16 cellular contexts compared by ENCODE assay signal in genomic region chr7:141751904-141752303, GRCh38. TPM values are rescaled to one million over a fixed set of nuclear protein-coding genes. Genes with fewer than 3 reads are reported as not detected.
DNase-seq lines count a peak whose midpoint lies in the region; ATAC-seq, FAIRE-seq and TF ChIP-seq lines count a peak whose summit lies in the region.
"Not testable (repeated sequence)": the region's sequence is repeated elsewhere in the genome, so short reads cannot be mapped to it uniquely, and the experiment has no call there.
"Had no signal": no experiment of that assay in that cellular context is flagged by ENCODE, and none has a peak within 500 bp of the region (broad histone marks: within the 10 kb centered on the region; RNA-seq: fewer than 3 reads in every experiment).

No MANE protein-coding gene starts in this region.

- not testable (repeated sequence) for H3K9me2 ChIP-seq in OCI-LY7 (ENCODE audit: insufficient read depth, low read length)

- H3K9ac ChIP-seq in K562 (ENCODE audit: insufficient read depth in 1 of 2, low read depth in 2 of 2, low read length in 2 of 2): not testable (repeated sequence)

- WGBS in K562 (ENCODE audit: insufficient coverage, low coverage, missing lambda C conversion rate): over 99% methylated on average over 10 of the region's 10 CpGs

- not testable (repeated sequence) for H3K4me3 ChIP-seq in OCI-LY7 (ENCODE audit: low read depth, low read length, poor library complexity, severe bottlenecking); K562; fibroblast of villous mesenchyme (ENCODE audit: low read depth, low read length)

- not testable (repeated sequence) for H3K79me2 ChIP-seq in OCI-LY7 (ENCODE audit: insufficient read depth, low read depth, low read length); K562 (ENCODE audit: control insufficient read depth, insufficient read depth, low read length)

- peaks cover 100% of the 10 kb centered on the region for H3K36me3 ChIP-seq in OCI-LY7 (ENCODE audit: insufficient read depth, low read length)
- peaks cover 98% of the 10 kb centered on the region for H3K36me3 ChIP-seq in K562 (ENCODE audit: control insufficient read depth, insufficient read depth, low read length)

- not testable (repeated sequence) for TF ChIP-seq EP300 in K562 (IDR thresholded peaks at IDR 0.05; ENCODE audit: low read length)

- not testable (repeated sequence) for H3K4me2 ChIP-seq in OCI-LY7 (ENCODE audit: low read length); K562 (ENCODE audit: insufficient read depth, low read length)

- H3K27me3 ChIP-seq in K562 (ENCODE audit: control insufficient read depth in 2 of 2, insufficient read depth in 2 of 2, low read length in 2 of 2): not testable (repeated sequence)

- H3K4me1 ChIP-seq in OCI-LY7 (ENCODE audit: insufficient read depth, low read length, poor library complexity, severe bottlenecking); K562 (replicated peaks in 1 of 2; ENCODE audit: control insufficient read depth in 2 of 2, insufficient read depth in 2 of 2, low read length in 2 of 2): not testable (repeated sequence)

- intact Hi-C loops in OCI-LY7 (cut with micrococcal nuclease; ENCODE audit: unreplicated experiment): not testable (repeated sequence)
- intact Hi-C loops in K562 (cut with micrococcal nuclease): loop anchor here (10.0 kb wide), 1 partner anchor 223 kb away; the partner anchor contains the start of gene TAS2R38

- in situ Hi-C loops in K562 (cut with MboI): not testable (repeated sequence)

- TF ChIP-seq POLR2A in K562 (conservative IDR thresholded peaks at IDR 0.05): 0 out of 2 replicates have a peak, but pooled peaks have one; percentile 3

- FAIRE-seq in K562 (lab: Jason Lieb, UNC): not testable (repeated sequence)

- H3K9me1 ChIP-seq in K562 (ENCODE audit: control insufficient read depth, insufficient read depth, low read length): not testable (repeated sequence)

- H3K27ac ChIP-seq in OCI-LY7 (ENCODE audit: low read depth, low read length, poor library complexity, severe bottlenecking); K562 (ENCODE audit: extremely low read depth, low read depth, low read length): not testable (repeated sequence)

- TF ChIP-seq RAD21 in K562 (CRISPR knock-in tag; conservative IDR thresholded peaks at IDR 0.05 in 1 of 2, IDR thresholded peaks at IDR 0.05 in 1 of 2): not testable (repeated sequence)

- ATAC-seq in K562; stimulated activated naive CD8-positive, alpha-beta T cell treated with anti-CD3 and anti-CD28 coated beads, Interleukin-15, Interleukin-2, amounts not matched to agents 100 U/mL and 50 U/mL, for 24 hours: not testable (repeated sequence)

- not testable (repeated sequence) for H4K20me1 ChIP-seq in OCI-LY7 (ENCODE audit: insufficient read depth, low read length); K562 (replicated peaks; ENCODE audit: control insufficient read depth, insufficient read depth, low read length)

- POLR2A ChIA-PET in OCI-LY7 (lab: Charles Lee); K562 (lab: Yijun Ruan, JAX): not testable (repeated sequence)

- not testable (repeated sequence) for H2AFZ ChIP-seq in OCI-LY7 (ENCODE audit: low read length); K562 (ENCODE audit: low read depth, low read length)

- DNase-seq in DMS 273 (lab: John Stamatoyannopoulos, UW; ENCODE audit: unreplicated experiment): peak; percentile 30
- peak; percentile 29 for DNase-seq in LHCN-M2 (ENCODE audit: low read depth)
- peak; percentile 31 for DNase-seq in OCI-LY7 (ENCODE audit: low spot score)
- DNase-seq in K562 (ENCODE audit: extremely low read depth in 1 of 4, low spot score in 3 of 4): peak in 1 of 4 experiments; percentile 48
- DNase-seq in fibroblast of villous mesenchyme (ENCODE audit: low read depth): peak; percentile 13
- peak; percentile 30 for DNase-seq in stimulated activated naive CD8-positive, alpha-beta T cell treated with anti-CD3 and anti-CD28 coated beads, Interleukin-15, Interleukin-2, amounts not matched to agents 100 U/mL and 50 U/mL, for 24 hours

- CTCF ChIA-PET in OCI-LY7 (lab: Charles Lee; ENCODE audit: unreplicated experiment); K562 (lab: Yijun Ruan, JAX; ENCODE audit: low intra/inter-chr PET ratio): not testable (repeated sequence)

- not testable (repeated sequence) for TF ChIP-seq CTCF in OCI-LY7 (conservative IDR thresholded peaks at IDR 0.05; ENCODE audit: low read length); K562 (IDR thresholded peaks at IDR 0.05 in 2 of 3, conservative IDR thresholded peaks at IDR 0.05 in 1 of 3; ENCODE audit: insufficient read depth in 2 of 3, low read depth in 1 of 3, low read length in 3 of 3); fibroblast of villous mesenchyme (IDR thresholded peaks at IDR 0.05; ENCODE audit: insufficient read depth, low read depth, low read length)

- H3K9me3 ChIP-seq in OCI-LY7 (ENCODE audit: low read length) (peaks cover 40% of the 10 kb centered on the region), K562 (replicated peaks; ENCODE audit: control insufficient read depth, insufficient read depth, low read depth, low read length) (peaks cover 32% of the 10 kb centered on the region)

- BruUV-seq in OCI-LY7 (replicated peaks; lab: Mats Ljungman, UMichigan); K562 (replicated peaks; lab: Mats Ljungman, UMichigan): not testable (repeated sequence)

RNA-seq across cellular contexts. Expression of gene TAS2R3, which starts 12.0 kb away (rescaled TPM):
- total RNA-seq in LHCN-M2 (2014; rRNA removed): 0.19 and 0.34 TPM in 2 replicates
- not detected for polyA plus RNA-seq in LHCN-M2 (2012)
- 2.5 and 3.8 TPM in 2 replicates for total RNA-seq in OCI-LY7 (2014; rRNA removed; shearing (Covaris generic))
- total RNA-seq in OCI-LY7 (2022): 1.5 and 2.4 TPM in 2 replicates
- 23.7 and 71.0 TPM in 2 replicates for total RNA-seq in K562 (2011; cell fraction: chromatin; rRNA removed; ENCODE audit: low replicate concordance)
- 9.8 and 19.1 TPM in 2 replicates for total RNA-seq in K562 (2011; cell fraction: nucleolus; rRNA removed)
- 41.6 and 61.5 TPM in 2 replicates for total RNA-seq in K562 (2011; cell fraction: nucleoplasm; rRNA removed)
- 0.69 and 1.4 TPM in 2 replicates for total RNA-seq in K562 (2014; rRNA removed)
- 1.2 and 2.4 TPM in 2 replicates for total RNA-seq in K562 (2014; rRNA removed; fragmentation: Illumina TruSeq; extraction: Trizol)
- total RNA-seq in K562 (2015; rRNA removed; fragmentation: Illumina TruSeq; extraction: Trizol): 1.6 and 1.8 TPM in 2 replicates
- 1.0 and 1.2 TPM in 2 replicates for total RNA-seq in K562 (2021)
- polyA plus RNA-seq in K562 (2011; rRNA removed): 1.9 TPM in 2 replicates
- 0.56 TPM in 1 of 2 replicates, not detected in the other for polyA plus RNA-seq in K562 (2011; cell fraction: cytosol; rRNA removed)
- polyA plus RNA-seq in K562 (2011; cell fraction: nucleus; rRNA removed): 6.2 and 8.3 TPM in 2 replicates
- 0.07 and 0.15 TPM in 2 replicates for polyA plus RNA-seq in K562 (2012)
- polyA plus RNA-seq in K562 (2014; fragmentation: Illumina TruSeq; extraction: Trizol): 0.37 and 0.39 TPM in 2 replicates
- polyA plus RNA-seq in K562 (2014; fragmentation: Nextera tagmentation; extraction: Ambion mirVana): not detected
- polyA plus RNA-seq in K562 (2014; rRNA removed): 0.54 TPM in 1 of 2 replicates, not detected in the other
- 18.8 and 26.9 TPM in 2 replicates for polyA minus RNA-seq in K562 (2011; rRNA and poly(A)+ RNA removed)
- 1.8 TPM in 1 of 2 replicates, not detected in the other for polyA minus RNA-seq in K562 (2011; cell fraction: cytosol; rRNA and poly(A)+ RNA removed)
- polyA minus RNA-seq in K562 (2011; cell fraction: nucleus; rRNA and poly(A)+ RNA removed): 22.3 and 37.7 TPM in 2 replicates
- 1.3 and 1.7 TPM in 2 replicates for total RNA-seq in fibroblast of villous mesenchyme
- polyA plus RNA-seq: CD4-positive, alpha-beta memory T cell; IgD-negative memory B cell had no signal

RNA-seq across cellular contexts. Expression of gene SSBP1, which starts 13.7 kb away (rescaled TPM):
- 314 and 326 TPM in 2 replicates for total RNA-seq in LHCN-M2 (2014; rRNA removed)
- 316 TPM for polyA plus RNA-seq in LHCN-M2 (2012)
- total RNA-seq in OCI-LY7 (2014; rRNA removed; shearing (Covaris generic)): 177 and 235 TPM in 2 replicates
- total RNA-seq in OCI-LY7 (2022): 157 and 178 TPM in 2 replicates
- total RNA-seq in K562 (2011; cell fraction: chromatin; rRNA removed; ENCODE audit: low replicate concordance): 131 and 280 TPM in 2 replicates
- total RNA-seq in K562 (2011; cell fraction: nucleolus; rRNA removed): 78.7 and 79.2 TPM in 2 replicates
- total RNA-seq in K562 (2011; cell fraction: nucleoplasm; rRNA removed): 170 and 268 TPM in 2 replicates
- 536 and 718 TPM in 2 replicates for total RNA-seq in K562 (2014; rRNA removed)
- 835 and 917 TPM in 2 replicates for total RNA-seq in K562 (2014; rRNA removed; fragmentation: Illumina TruSeq; extraction: Trizol)
- total RNA-seq in K562 (2015; rRNA removed; fragmentation: Illumina TruSeq; extraction: Trizol): 750 and 772 TPM in 2 replicates
- total RNA-seq in K562 (2021): 404 and 407 TPM in 2 replicates
- polyA plus RNA-seq in K562 (2011; rRNA removed): 318 and 487 TPM in 2 replicates
- polyA plus RNA-seq in K562 (2011; cell fraction: cytosol; rRNA removed): 132 and 191 TPM in 2 replicates
- 94.0 and 167 TPM in 2 replicates for polyA plus RNA-seq in K562 (2011; cell fraction: nucleus; rRNA removed)
- polyA plus RNA-seq in K562 (2012): 293 and 764 TPM in 2 replicates
- polyA plus RNA-seq in K562 (2014; fragmentation: Illumina TruSeq; extraction: Trizol): 826 and 1,031 TPM in 2 replicates
- 1,000 to 10,000 TPM; 1,649 to 1,996 TPM for polyA plus RNA-seq in K562 (2014; fragmentation: Nextera tagmentation; extraction: Ambion mirVana)
- 873 and 941 TPM in 2 replicates for polyA plus RNA-seq in K562 (2014; rRNA removed)
- 351 and 368 TPM in 2 replicates for polyA minus RNA-seq in K562 (2011; rRNA and poly(A)+ RNA removed)
- polyA minus RNA-seq in K562 (2011; cell fraction: cytosol; rRNA and poly(A)+ RNA removed): 94.6 and 112 TPM in 2 replicates
- polyA minus RNA-seq in K562 (2011; cell fraction: nucleus; rRNA and poly(A)+ RNA removed): 116 and 207 TPM in 2 replicates
- 105 and 111 TPM in 2 replicates for total RNA-seq in fibroblast of villous mesenchyme

RNA-seq across cellular contexts. Expression of gene TAS2R4, which starts 24.6 kb away (rescaled TPM):
- total RNA-seq in LHCN-M2 (2014; rRNA removed): 0.06 and 0.34 TPM in 2 replicates
- polyA plus RNA-seq in LHCN-M2 (2012): 0.04 TPM
- 1.6 and 2.4 TPM in 2 replicates for total RNA-seq in OCI-LY7 (2014; rRNA removed; shearing (Covaris generic))
- 1.2 and 1.8 TPM in 2 replicates for total RNA-seq in OCI-LY7 (2022)
- total RNA-seq in K562 (2011; cell fraction: chromatin; rRNA removed; ENCODE audit: low replicate concordance): 13.9 and 53.3 TPM in 2 replicates
- total RNA-seq in K562 (2011; cell fraction: nucleolus; rRNA removed): 7.8 and 12.4 TPM in 2 replicates
- 29.3 and 54.2 TPM in 2 replicates for total RNA-seq in K562 (2011; cell fraction: nucleoplasm; rRNA removed)
- total RNA-seq in K562 (2014; rRNA removed): 0.86 and 1.3 TPM in 2 replicates
- 1.4 and 2.2 TPM in 2 replicates for total RNA-seq in K562 (2014; rRNA removed; fragmentation: Illumina TruSeq; extraction: Trizol)
- 2.1 TPM in 2 replicates for total RNA-seq in K562 (2015; rRNA removed; fragmentation: Illumina TruSeq; extraction: Trizol)
- total RNA-seq in K562 (2021): 0.51 and 0.63 TPM in 2 replicates
- polyA plus RNA-seq in K562 (2011; rRNA removed): 1.4 and 1.8 TPM in 2 replicates
- polyA plus RNA-seq in K562 (2011; cell fraction: cytosol; rRNA removed): 0.12 and 0.59 TPM in 2 replicates
- polyA plus RNA-seq in K562 (2011; cell fraction: nucleus; rRNA removed): 5.1 and 5.6 TPM in 2 replicates
- 0.20 and 0.25 TPM in 2 replicates for polyA plus RNA-seq in K562 (2012)
- polyA plus RNA-seq in K562 (2014; fragmentation: Illumina TruSeq; extraction: Trizol): 0.60 and 0.68 TPM in 2 replicates
- polyA plus RNA-seq in K562 (2014; fragmentation: Nextera tagmentation; extraction: Ambion mirVana): under 1 TPM; 0.04 to 0.10 TPM
- polyA plus RNA-seq in K562 (2014; rRNA removed): 0.45 and 0.60 TPM in 2 replicates
- 10.1 and 15.1 TPM in 2 replicates for polyA minus RNA-seq in K562 (2011; rRNA and poly(A)+ RNA removed)
- 0.91 and 1.1 TPM in 2 replicates for polyA minus RNA-seq in K562 (2011; cell fraction: cytosol; rRNA and poly(A)+ RNA removed)
- 13.1 and 20.8 TPM in 2 replicates for polyA minus RNA-seq in K562 (2011; cell fraction: nucleus; rRNA and poly(A)+ RNA removed)
- 0.86 and 1.3 TPM in 2 replicates for total RNA-seq in fibroblast of villous mesenchyme
- polyA plus RNA-seq: IgD-negative memory B cell had no signal

RNA-seq across cellular contexts. Expression of gene TAS2R5, which starts 38.1 kb away (rescaled TPM):
- total RNA-seq in LHCN-M2 (2014; rRNA removed): not detected in 2 replicates
- not detected for polyA plus RNA-seq in LHCN-M2 (2012)
- 1.6 and 2.2 TPM in 2 replicates for total RNA-seq in OCI-LY7 (2014; rRNA removed; shearing (Covaris generic))
- 1.3 and 1.8 TPM in 2 replicates for total RNA-seq in OCI-LY7 (2022)
- total RNA-seq in K562 (2011; cell fraction: chromatin; rRNA removed; ENCODE audit: low replicate concordance): 18.4 and 37.9 TPM in 2 replicates
- total RNA-seq in K562 (2011; cell fraction: nucleolus; rRNA removed): 12.3 and 18.9 TPM in 2 replicates
- total RNA-seq in K562 (2011; cell fraction: nucleoplasm; rRNA removed): 22.3 and 25.3 TPM in 2 replicates
- 0.65 and 1.00 TPM in 2 replicates for total RNA-seq in K562 (2014; rRNA removed)
- total RNA-seq in K562 (2014; rRNA removed; fragmentation: Illumina TruSeq; extraction: Trizol): 1.9 and 2.2 TPM in 2 replicates
- 1.4 and 1.6 TPM in 2 replicates for total RNA-seq in K562 (2015; rRNA removed; fragmentation: Illumina TruSeq; extraction: Trizol)
- 1.1 TPM in 2 replicates for total RNA-seq in K562 (2021)
- 4.5 and 6.3 TPM in 2 replicates for polyA plus RNA-seq in K562 (2011; rRNA removed)
- polyA plus RNA-seq in K562 (2011; cell fraction: cytosol; rRNA removed): 1.7 and 4.8 TPM in 2 replicates
- 14.3 and 19.1 TPM in 2 replicates for polyA plus RNA-seq in K562 (2011; cell fraction: nucleus; rRNA removed)
- polyA plus RNA-seq in K562 (2012): 0.87 and 1.6 TPM in 2 replicates
- polyA plus RNA-seq in K562 (2014; fragmentation: Illumina TruSeq; extraction: Trizol): 1.6 and 2.2 TPM in 2 replicates
- under 1 TPM; 0.35 to 0.37 TPM for polyA plus RNA-seq in K562 (2014; fragmentation: Nextera tagmentation; extraction: Ambion mirVana)
- 2.1 and 2.2 TPM in 2 replicates for polyA plus RNA-seq in K562 (2014; rRNA removed)
- 9.7 and 11.0 TPM in 2 replicates for polyA minus RNA-seq in K562 (2011; rRNA and poly(A)+ RNA removed)
- polyA minus RNA-seq in K562 (2011; cell fraction: cytosol; rRNA and poly(A)+ RNA removed): 1.5 TPM in 1 of 2 replicates, not detected in the other
- 10.9 and 17.5 TPM in 2 replicates for polyA minus RNA-seq in K562 (2011; cell fraction: nucleus; rRNA and poly(A)+ RNA removed)
- total RNA-seq in fibroblast of villous mesenchyme: 0.32 and 0.86 TPM in 2 replicates

RNA-seq across cellular contexts. Expression of gene WEE2, which starts 43.8 kb away (rescaled TPM):
- total RNA-seq in LHCN-M2 (2014; rRNA removed) (not detected in 2 replicates), OCI-LY7 (2022) (not detected in 2 replicates), K562 (2014; rRNA removed) (not detected in 2 replicates), K562 (2014; rRNA removed; fragmentation: Illumina TruSeq; extraction: Trizol) (not detected in 2 replicates), K562 (2015; rRNA removed; fragmentation: Illumina TruSeq; extraction: Trizol) (not detected in 2 replicates), K562 (2021) (not detected in 2 replicates), fibroblast of villous mesenchyme (0.32 TPM in 1 of 2 replicates, not detected in the other)
- polyA plus RNA-seq in LHCN-M2 (2012): not detected
- not detected in 2 replicates for total RNA-seq in OCI-LY7 (2014; rRNA removed; shearing (Covaris generic))
- not detected in 2 replicates for total RNA-seq in K562 (2011; cell fraction: chromatin; rRNA removed; ENCODE audit: low replicate concordance)
- not detected in 2 replicates for total RNA-seq in K562 (2011; cell fraction: nucleolus; rRNA removed)
- total RNA-seq in K562 (2011; cell fraction: nucleoplasm; rRNA removed): not detected in 2 replicates
- polyA plus RNA-seq in K562 (2011; rRNA removed) (not detected in 2 replicates), K562 (2014; fragmentation: Illumina TruSeq; extraction: Trizol) (not detected in 2 replicates), K562 (2014; fragmentation: Nextera tagmentation; extraction: Ambion mirVana) (not detected), K562 (2014; rRNA removed) (not detected in 2 replicates)
- polyA plus RNA-seq in K562 (2011; cell fraction: cytosol; rRNA removed): not detected in 2 replicates
- polyA plus RNA-seq in K562 (2011; cell fraction: nucleus; rRNA removed): not detected in 2 replicates
- polyA plus RNA-seq in K562 (2012): not detected in 2 replicates
- not detected in 2 replicates for polyA minus RNA-seq in K562 (2011; rRNA and poly(A)+ RNA removed)
- polyA minus RNA-seq in K562 (2011; cell fraction: cytosol; rRNA and poly(A)+ RNA removed): not detected in 2 replicates
- not detected in 2 replicates for polyA minus RNA-seq in K562 (2011; cell fraction: nucleus; rRNA and poly(A)+ RNA removed)
- total RNA-seq: activated CD4-positive, alpha-beta memory T cell treated with anti-CD3 and anti-CD28 coated beads for 36 hours; activated T-helper 2 cell treated with anti-CD3 and anti-CD28 coated beads, Interferon-gamma antibody, Interleukin-2, Interleukin-4, amounts not matched to agents 10 μg/mL and 5 μg/mL and 100 μg/mL, durations not matched to agents 14 hours and 24 hours and 36 hours; astrocyte; CD4-positive, alpha-beta memory T cell; gastrocnemius medialis; left ventricle myocardium inferior; osteocyte; Peyer's patch; transverse colon had no signal
- polyA plus RNA-seq: CD4-positive, alpha-beta memory T cell; IgD-negative memory B cell had no signal
